8 cellular contexts compared by ENCODE assay signal in genomic region chr1:52633291-52633754, GRCh38. TPM values are rescaled to one million over a fixed set of nuclear protein-coding genes. Genes with fewer than 3 reads are reported as not detected.
DNase-seq lines count a peak whose midpoint lies in the region; ATAC-seq and TF ChIP-seq lines count a peak whose summit lies in the region.

No MANE protein-coding gene starts in this region.

- H3K9me3 Mint-ChIP-seq in type B pancreatic cell: peaks cover 10% of the 10 kb centered on the region

- WGBS in mammary epithelial cell (ENCODE audit: low coverage, missing lambda C conversion rate): 47% methylated on average over 2 of the region's 52 CpGs

- H3K9me2 ChIP-seq in DOHH2 (replicated peaks; ENCODE audit: control insufficient read depth, low read length): no peaks in the 10 kb centered on the region
- H3K9me2 ChIP-seq in SU-DHL-6 (replicated peaks; ENCODE audit: insufficient read depth, low read length): no peaks in the 10 kb centered on the region

- peaks cover 17% of the 10 kb centered on the region for H3F3A ChIP-seq in DOHH2 (ENCODE audit: control insufficient read depth, insufficient read depth)
- peaks cover 45% of the 10 kb centered on the region for H3F3A ChIP-seq in SU-DHL-6 (ENCODE audit: insufficient read depth)

- H2AFZ ChIP-seq in SU-DHL-6 (ENCODE audit: low read depth, low read length, severe bottlenecking) (no peak overlapping the region), mammary epithelial cell (ENCODE audit: low read depth, low read length) (peak overlapping the region; percentile 79)

- peak overlapping the region; percentile 50 for H3K27ac Mint-ChIP-seq in type B pancreatic cell

- intact Hi-C loops in mammary epithelial cell (cut with micrococcal nuclease): no loop called here

- TF ChIP-seq CTCF in DOHH2 (IDR thresholded peaks at IDR 0.05; ENCODE audit: low read depth, low read length, poor library complexity, severe bottlenecking): no peak
- TF ChIP-seq CTCF in SU-DHL-6 (IDR thresholded peaks at IDR 0.05; ENCODE audit: insufficient read depth, low read length, poor library complexity, severe bottlenecking): no peak
- no peak for TF ChIP-seq CTCF in mammary epithelial cell (conservative IDR thresholded peaks at IDR 0.05 in 1 of 2, IDR thresholded peaks at IDR 0.05 in 1 of 2; ENCODE audit: extremely low read depth in 1 of 2, insufficient read depth in 1 of 2, low read depth in 1 of 2, low read length in 2 of 2)
- TF ChIP-seq CTCF in type B pancreatic cell (conservative IDR thresholded peaks at IDR 0.05): no peak

- peaks cover 18% of the 10 kb centered on the region for H3K27me3 ChIP-seq in DOHH2 (ENCODE audit: control insufficient read depth, low read length)
- H3K27me3 ChIP-seq in SU-DHL-6 (ENCODE audit: low read length): no peaks in the 10 kb centered on the region
- peaks cover 8% of the 10 kb centered on the region for H3K27me3 ChIP-seq in mammary epithelial cell (ENCODE audit: insufficient read depth, low read length)
- no peaks in the 10 kb centered on the region for H3K27me3 ChIP-seq in mononuclear cell (ENCODE audit: insufficient read depth, low read length)

- no TSS peak for BruUV-seq in mammary epithelial cell (replicated peaks; lab: Mats Ljungman, UMichigan)

- no peak overlapping the region for H3K27ac ChIP-seq in DOHH2 (ENCODE audit: low read depth, low read length)
- H3K27ac ChIP-seq in SU-DHL-6 (ENCODE audit: low read depth, low read length): peak overlapping the region; percentile 96
- no peak overlapping the region for H3K27ac ChIP-seq in mammary epithelial cell (ENCODE audit: insufficient read depth, low read depth, low read length)

- H3K4me2 ChIP-seq in DOHH2 (ENCODE audit: low read length) (peak overlapping the region; percentile 76), SU-DHL-6 (ENCODE audit: low read depth, low read length, poor library complexity, severe bottlenecking) (peak overlapping the region; percentile 80), mammary epithelial cell (ENCODE audit: insufficient read depth, low read depth, low read length) (peak overlapping the region; percentile 79)

- peak overlapping the region; percentile 82 for H3K4me3 Mint-ChIP-seq in type B pancreatic cell

- in situ Hi-C loops in mammary epithelial cell (cut with MboI; ENCODE audit: low sequenced_read_pairs in 2 of 2): no loop called here

- H3K4me1 Mint-ChIP-seq in type B pancreatic cell (ENCODE audit: unreplicated experiment): peaks cover 30% of the 10 kb centered on the region

- no peaks in the 10 kb centered on the region for H3K36me3 Mint-ChIP-seq in type B pancreatic cell

- H3K79me2 ChIP-seq in DOHH2 (ENCODE audit: control insufficient read depth, low read length) (no peaks in the 10 kb centered on the region), SU-DHL-6 (ENCODE audit: insufficient read depth, low read length) (peaks cover 75% of the 10 kb centered on the region), mammary epithelial cell (ENCODE audit: insufficient read depth, low read length) (no peaks in the 10 kb centered on the region)

- dilution Hi-C loops in mammary epithelial cell (cut with HindIII; ENCODE audit: low sequenced_read_pairs): no loop called here

- CTCF ChIA-PET in mammary epithelial cell (lab: Charles Lee; ENCODE audit: low non-redundant PET): no interaction called here

- no peak for DNase-seq in mammary epithelial cell
- no peak for DNase-seq in type B pancreatic cell (ENCODE audit: extremely low spot score, unreplicated experiment)
- no peak for DNase-seq in A172 (ENCODE audit: low spot score)
- DNase-seq in NAMALWA (ENCODE audit: low spot score): no peak

- H4K20me1 ChIP-seq in DOHH2 (ENCODE audit: control insufficient read depth, insufficient read depth, low read depth, low read length): no peaks in the 10 kb centered on the region
- no peaks in the 10 kb centered on the region for H4K20me1 ChIP-seq in SU-DHL-6 (ENCODE audit: low read depth, low read length)
- H4K20me1 ChIP-seq in mammary epithelial cell (ENCODE audit: insufficient read depth, low read length): no peaks in the 10 kb centered on the region

- no peaks in the 10 kb centered on the region; the same call in 1 of the 2 replicates for H3K36me3 ChIP-seq in DOHH2 (ENCODE audit: control insufficient read depth, low read length)
- H3K36me3 ChIP-seq in SU-DHL-6 (ENCODE audit: low read length): no peaks in the 10 kb centered on the region
- H3K36me3 ChIP-seq in mammary epithelial cell (ENCODE audit: insufficient read depth, low read length): no peaks in the 10 kb centered on the region

- H3K4me3 ChIP-seq in DOHH2 (ENCODE audit: low read length): peak overlapping the region; percentile 69
- peak overlapping the region; percentile 61 for H3K4me3 ChIP-seq in SU-DHL-6 (ENCODE audit: insufficient read depth, low read length, poor library complexity, severe bottlenecking)
- peak overlapping the region in 2 of 3 experiments; percentile 31 to 33 for H3K4me3 ChIP-seq in mammary epithelial cell (replicated peaks in 1 of 3; ENCODE audit: insufficient read depth in 1 of 3, low read depth in 2 of 3, low read length in 3 of 3)
- H3K4me3 ChIP-seq in mononuclear cell (ENCODE audit: low read length): peak overlapping the region; percentile 43

- H3K9ac ChIP-seq in SU-DHL-6 (ENCODE audit: low read length) (peak overlapping the region; percentile 97), mammary epithelial cell (ENCODE audit: insufficient read depth, low read length) (no peak overlapping the region)

- peaks cover 38% of the 10 kb centered on the region for H3K27me3 Mint-ChIP-seq in type B pancreatic cell

- H3K9me3 ChIP-seq in DOHH2 (ENCODE audit: control insufficient read depth, insufficient read depth, low read length) (no peaks in the 10 kb centered on the region), SU-DHL-6 (ENCODE audit: insufficient read depth, low read length) (no peaks in the 10 kb centered on the region), mammary epithelial cell (replicated peaks; ENCODE audit: insufficient read depth, low read length) (no peaks in the 10 kb centered on the region), mononuclear cell (ENCODE audit: low read depth, low read length) (no peaks in the 10 kb centered on the region)

- H3K4me1 ChIP-seq in DOHH2 (ENCODE audit: control insufficient read depth, low read length) (peaks cover 66% of the 10 kb centered on the region), mammary epithelial cell (ENCODE audit: insufficient read depth, low read length) (peaks cover 22% of the 10 kb centered on the region), mononuclear cell (ENCODE audit: insufficient read depth, low read length) (peaks cover 74% of the 10 kb centered on the region)

- no peak for ATAC-seq in HG02642 (IDR thresholded peaks at IDR 0.05; ENCODE audit: poor library complexity, unreplicated experiment)

RNA-seq across cellular contexts. Expression of gene SHISAL2A, which starts 0.4 kb away (rescaled TPM):
- total RNA-seq in mammary epithelial cell (under 1 TPM; under 0.01 to 0.31 TPM), mononuclear cell (13.1 TPM), type B pancreatic cell (ENCODE audit: low replicate concordance) (not detected in 2 replicates)
- polyA plus RNA-seq in mammary epithelial cell: not detected
- polyA minus RNA-seq in mammary epithelial cell: not detected
- total RNA-seq in A172 (2014; rRNA removed; shearing (Covaris generic)): not detected in 2 replicates

RNA-seq across cellular contexts. Expression of gene GPX7, which starts 31.2 kb away (rescaled TPM):
- total RNA-seq in mammary epithelial cell: 10 to 100 TPM in 1 of 2 donors, 1 to 10 TPM in 1; 1.5 to 23.5 TPM
- polyA plus RNA-seq in mammary epithelial cell: 1.9 TPM
- 0.78 TPM for polyA minus RNA-seq in mammary epithelial cell
- total RNA-seq in mononuclear cell: 13.0 TPM
- total RNA-seq in type B pancreatic cell (ENCODE audit: low replicate concordance): 20.4 and 35.4 TPM in 2 replicates
- not detected in 2 replicates for total RNA-seq in A172 (2014; rRNA removed; shearing (Covaris generic))

Comparison
In these comparisons a context has a peak if more than half of its experiments do, and no peak if none do; other contexts are left out.
1. RNA of gene SHISAL2A, which starts 0.4 kb away (total RNA-seq): 13.1 TPM in mononuclear cell (single experiment); under 0.01 to 0.31 TPM in mammary epithelial cell, not detected in type B pancreatic cell and not detected in A172; every median in the first group is over 10 times any median in the second.
2. Peak in every context shown above with its lines, with median percentiles within 50 percentile points of each other: H3K4me2 ChIP-seq and H3K4me3 ChIP-seq.